Comparison of ENCODE assay signal across 1 cellular context in the genomic region with DNA sequence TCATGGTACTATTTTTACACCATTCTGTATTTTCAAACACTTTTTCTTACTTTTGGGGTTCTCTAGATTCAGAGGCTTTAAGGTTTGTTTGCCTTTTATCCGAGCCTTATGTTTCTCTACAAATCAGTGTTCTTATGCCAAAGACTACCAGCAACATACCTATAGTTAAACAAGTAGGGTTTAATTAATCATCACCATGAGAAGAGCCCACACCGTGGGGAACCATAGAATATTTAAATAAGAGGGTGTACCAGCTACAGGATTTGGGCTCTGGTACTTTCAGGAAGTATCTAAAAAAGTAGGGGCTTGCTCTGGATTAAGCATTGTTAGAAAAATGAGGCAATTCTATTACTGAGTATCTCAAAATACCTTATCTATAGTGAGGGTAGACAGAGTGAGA.
TF ChIP-seq lines count a peak whose summit lies in the region.

No MANE protein-coding gene starts in this region.

TF ChIP-seq in WTC11, 78 proteins besides CTCF, POLR2A, EP300 and RAD21:
- no peak for TF ChIP-seq ZNF281 (CRISPR knock-in tag; IDR thresholded peaks at IDR 0.05)
- TF ChIP-seq PREB (CRISPR knock-in tag; IDR thresholded peaks at IDR 0.05; ENCODE audit: borderline replicate concordance): no peak
